Comparison of ENCODE assay signal across 18 cellular contexts in genomic region chr4:173498023-173498422, GRCh38. TPM values are rescaled to one million over a fixed set of nuclear protein-coding genes. Genes with fewer than 3 reads are reported as not detected.
A peak's percentile ranks its signal among the peaks of the same experiment; 100 is the strongest.
DNase-seq lines count a peak whose midpoint lies in the region; ATAC-seq, FAIRE-seq and TF ChIP-seq lines count a peak whose summit lies in the region.
"Had no signal": no experiment of that assay in that cellular context is flagged by ENCODE, and none has a peak within 500 bp of the region (broad histone marks: within the 10 kb centered on the region; RNA-seq: fewer than 3 reads in every experiment).

No MANE protein-coding gene starts in this region.

- TF ChIP-seq CTCF in breast epithelium (IDR thresholded peaks at IDR 0.05) = no peak

- no peak for DNase-seq in GM19239 (ENCODE audit: insufficient read length, low spot score)
- no peak for DNase-seq in memory B cell (ENCODE audit: low spot score in 2 of 2)
- DNase-seq in breast epithelium (ENCODE audit: low spot score in 2 of 2) = no peak
- DNase-seq in NCI-H2171 treated with DMSO at 0.1 percent for 48 hours (lab: John Stamatoyannopoulos, UW) = no peak
- DNase-seq in NCI-H1105 (lab: John Stamatoyannopoulos, UW) = no peak
- DNase-seq: activated T-cell treated with anti-CD3 and anti-CD28 coated beads, Interleukin-2, amount 50 U/mL, for 4 hours; effector memory CD8-positive, alpha-beta T cell; HCEC 1CT; KG1; NCI-H226; stimulated activated naive CD4-positive, alpha-beta T cell had no signal

- H3K36me3 Mint-ChIP-seq in memory B cell = peaks cover 2% of the 10 kb centered on the region

- peak overlapping the region; percentile 19 for H3K4me3 Mint-ChIP-seq in memory B cell
- H3K4me3 Mint-ChIP-seq: activated T-cell treated with anti-CD3 and anti-CD28 coated beads, Interleukin-2, amount 50 U/mL, for 4 hours; effector memory CD8-positive, alpha-beta T cell had no signal

- TF ChIP-seq POLR2A in breast epithelium (IDR thresholded peaks at IDR 0.05) = no peak

- H3K4me3 ChIP-seq in breast epithelium = no peak overlapping the region
- H3K4me3 ChIP-seq: lung had no signal

- H3K27me3 Mint-ChIP-seq in memory B cell = peaks cover 18% of the 10 kb centered on the region

- no peaks in the 10 kb centered on the region for H3K9me3 ChIP-seq in breast epithelium

- H3K9me3 Mint-ChIP-seq in memory B cell = peaks cover 1% of the 10 kb centered on the region
- H3K9me3 Mint-ChIP-seq: activated T-cell treated with anti-CD3 and anti-CD28 coated beads, Interleukin-2, amount 50 U/mL, for 4 hours; effector memory CD8-positive, alpha-beta T cell had no signal

- peaks cover 24% of the 10 kb centered on the region for H3K4me1 Mint-ChIP-seq in memory B cell

- no peak overlapping the region for H3K27ac ChIP-seq in breast epithelium
- H3K27ac ChIP-seq: parathyroid adenoma, RWPE1 had no signal

- intact Hi-C loops in breast epithelium (cut with DNase I; ENCODE audit: low total_unique reads) = no loop called here

- FAIRE-seq in GM19239 (lab: Jason Lieb, UNC) = peak; percentile 60
- FAIRE-seq: astrocyte, TTC549 had no signal

- H3K4me1 ChIP-seq in breast epithelium = peaks cover 0 to 5% of the 10 kb centered on the region in 2 donors
- H3K4me1 ChIP-seq: parathyroid adenoma had no signal

- peak; percentile 32 for ATAC-seq in HG02610 (IDR thresholded peaks at IDR 0.05; ENCODE audit: unreplicated experiment)
- peak; percentile 58 for ATAC-seq in HG03378 (IDR thresholded peaks at IDR 0.05; ENCODE audit: unreplicated experiment)
- ATAC-seq in memory B cell (ENCODE audit: low read depth) = peak; percentile 77
- ATAC-seq: activated T-cell treated with anti-CD3 and anti-CD28 coated beads, Interleukin-2, amount 50 U/mL, for 4 hours; effector memory CD8-positive, alpha-beta T cell had no signal

- peak overlapping the region; percentile 16 for H3K27ac Mint-ChIP-seq in memory B cell
- H3K27ac Mint-ChIP-seq: effector memory CD8-positive, alpha-beta T cell had no signal

- H3K27me3 ChIP-seq in breast epithelium = peaks cover 0 to 30% of the 10 kb centered on the region in 2 donors

- no peaks in the 10 kb centered on the region for H3K36me3 ChIP-seq in breast epithelium

RNA-seq across cellular contexts. Expression of gene HAND2, which starts 32.0 kb away (rescaled TPM):
- total RNA-seq in breast epithelium = 10 to 100 TPM; 10.5 to 29.6 (median 12.8) TPM
- total RNA-seq: activated T-cell treated with anti-CD3 and anti-CD28 coated beads, Interleukin-2, amount 50 U/mL, for 4 hours; astrocyte had no signal
